ENCODE assay signal across 1 cellular context in the genomic region with DNA sequence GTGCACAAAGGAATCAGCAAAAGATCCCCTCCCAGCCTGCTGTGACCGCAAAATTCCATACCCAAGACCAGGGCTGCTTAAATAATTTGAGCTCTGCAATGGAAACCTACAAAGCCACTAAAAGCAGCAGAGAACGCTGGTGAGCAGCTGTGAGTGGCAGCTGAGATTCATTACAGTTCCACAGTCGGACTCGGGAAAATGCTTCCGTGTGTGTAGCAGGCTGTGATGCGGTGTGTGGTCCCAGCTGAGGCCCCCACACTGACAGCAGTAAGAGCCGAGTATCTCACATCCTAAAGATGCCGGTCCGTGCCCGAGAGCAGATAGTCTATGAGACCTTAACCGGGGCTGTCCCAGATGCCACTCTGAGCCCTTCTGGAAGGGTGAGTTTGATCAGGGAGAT.
TF ChIP-seq lines count a peak whose summit lies in the region.

No MANE protein-coding gene starts in this region.

TF ChIP-seq in H1, 55 proteins besides CTCF, POLR2A, EP300 and RAD21:
- no peak for TF ChIP-seq BRCA1 (IDR thresholded peaks at IDR 0.05; ENCODE audit: low read depth, low read length)
- no peak for TF ChIP-seq SIN3A (conservative IDR thresholded peaks at IDR 0.05 in 1 of 2, IDR thresholded peaks at IDR 0.05 in 1 of 2; ENCODE audit: low read depth in 1 of 2, low read length in 2 of 2)
- TF ChIP-seq SP2 (IDR thresholded peaks at IDR 0.05; ENCODE audit: low read length): no peak
- TF ChIP-seq PHF8 (conservative IDR thresholded peaks at IDR 0.05; ENCODE audit: low read depth, low read length): no peak
- no peak for TF ChIP-seq CHD1 (IDR thresholded peaks at IDR 0.05; ENCODE audit: low read depth, low read length)
- TF ChIP-seq HDAC6 (IDR thresholded peaks at IDR 0.05; ENCODE audit: low read depth, low read length): no peak
- no peak for TF ChIP-seq RNF2 (IDR thresholded peaks at IDR 0.05; ENCODE audit: borderline replicate concordance, low read depth, low read length, missing control alignments, poor library complexity, severe bottlenecking)
